In the genomic region with DNA sequence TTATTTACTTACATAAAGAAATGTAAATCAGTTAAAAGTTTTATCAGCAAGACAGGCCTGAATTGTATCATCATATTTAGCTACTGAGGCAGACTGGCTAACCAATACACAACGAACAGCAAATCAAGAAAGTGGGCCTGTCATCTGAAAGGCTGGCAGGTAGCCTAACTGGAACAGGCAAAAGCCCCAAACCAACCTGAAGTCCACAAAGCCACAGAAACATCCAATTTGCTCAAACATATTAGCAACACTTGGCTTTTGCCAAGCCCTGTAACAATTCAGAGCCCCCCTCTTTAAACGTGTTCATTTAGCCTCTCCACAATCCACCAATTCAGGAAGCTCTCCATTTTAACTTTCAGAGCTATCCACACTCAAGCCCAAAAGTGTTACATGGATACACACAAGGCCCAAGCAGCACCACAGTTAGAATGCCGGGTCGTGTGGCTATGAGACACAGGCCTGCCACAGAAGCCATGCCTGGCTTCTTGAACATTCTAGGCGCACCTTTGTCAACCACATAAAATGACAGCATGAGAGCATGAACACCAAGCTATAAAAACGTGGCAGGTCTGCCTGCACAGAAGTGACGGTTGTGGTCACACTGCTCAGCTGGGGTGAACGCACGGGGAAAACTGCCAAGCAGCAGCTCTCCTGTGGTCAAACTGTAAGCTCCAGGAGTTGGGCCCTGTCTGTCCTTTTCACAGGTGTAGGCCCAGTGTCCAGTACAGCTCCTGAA, we compare ENCODE assay signal across 9 cellular contexts. TPM values are rescaled to one million over a fixed set of nuclear protein-coding genes. Genes with fewer than 3 reads are reported as not detected.
DNase-seq lines count a peak whose midpoint lies in the region; ATAC-seq lines count a peak whose summit lies in the region.
"Had no signal": no experiment of that assay in that cellular context is flagged by ENCODE, and none has a peak within 500 bp of the region (broad histone marks: within the 10 kb centered on the region; RNA-seq: fewer than 3 reads in every experiment).

No MANE protein-coding gene starts in this region.

- peaks cover 62% of the 10 kb centered on the region for H3K4me1 Mint-ChIP-seq in activated CD4-positive, alpha-beta memory T cell treated with anti-CD3 and anti-CD28 coated beads, Interleukin-2, amount 10 ng/mL, durations not matched to agents 7 days and 5 days

- H3K9me3 Mint-ChIP-seq in activated CD4-positive, alpha-beta memory T cell treated with anti-CD3 and anti-CD28 coated beads, Interleukin-2, amount 10 ng/mL, durations not matched to agents 7 days and 5 days: no peaks in the 10 kb centered on the region

- CTCF ChIA-PET in activated CD4-positive, alpha-beta memory T cell treated with anti-CD3 and anti-CD28 coated beads, Interleukin-2, amount 10 ng/mL, durations not matched to agents 7 days and 5 days (lab: Charles Lee): interaction anchor here (0.8 to 17.2 kb wide), 8 partner anchors 9 to 102 kb away, joined by 3 to 423 read pairs (median 6); no protein-coding TSS in a partner anchor

- POLR2A ChIA-PET in activated CD4-positive, alpha-beta memory T cell treated with anti-CD3 and anti-CD28 coated beads, Interleukin-2, amount 10 ng/mL, durations not matched to agents 7 days and 5 days (lab: Charles Lee): interaction anchor here (0.8 to 10.6 kb wide), 11 partner anchors 9 to 38 kb away, joined by 3 to 151 read pairs (median 4); no protein-coding TSS in a partner anchor

- peaks cover 55% of the 10 kb centered on the region for H3K36me3 Mint-ChIP-seq in activated CD4-positive, alpha-beta memory T cell treated with anti-CD3 and anti-CD28 coated beads, Interleukin-2, amount 10 ng/mL, durations not matched to agents 7 days and 5 days (ENCODE audit: low read depth)

- DNase-seq in AML-193 (lab: John Stamatoyannopoulos, UW) (peak; percentile 51 to 66), iris pigment epithelial cell (ENCODE audit: low read depth) (peak; percentile 34), NCI-H69 (lab: John Stamatoyannopoulos, UW) (no peak), NCI-H524 treated with DMSO at 0.1 percent for 48 hours (lab: John Stamatoyannopoulos, UW) (no peak), ACHN (no peak)
- peak; percentile 68 for DNase-seq in activated CD4-positive, alpha-beta memory T cell treated with anti-CD3 and anti-CD28 coated beads, Interleukin-2, amount 10 ng/mL, durations not matched to agents 7 days and 5 days
- DNase-seq: caudate nucleus had no signal

- no peaks in the 10 kb centered on the region for H3K27me3 Mint-ChIP-seq in activated CD4-positive, alpha-beta memory T cell treated with anti-CD3 and anti-CD28 coated beads, Interleukin-2, amount 10 ng/mL, durations not matched to agents 7 days and 5 days

- H3K27ac Mint-ChIP-seq in activated CD4-positive, alpha-beta memory T cell treated with anti-CD3 and anti-CD28 coated beads, Interleukin-2, amount 10 ng/mL, durations not matched to agents 7 days and 5 days: peak overlapping the region; percentile 87

- in situ Hi-C loops in ACHN (cut with HindIII; ENCODE audit: low pct_ligation_motif_present, low pct_unique_long_range_greater_than_20kb, low sequenced_read_pairs): no loop called here

- H3K4me3 Mint-ChIP-seq in activated CD4-positive, alpha-beta memory T cell treated with anti-CD3 and anti-CD28 coated beads, Interleukin-2, amount 10 ng/mL, durations not matched to agents 7 days and 5 days: peak overlapping the region; percentile 27

- ATAC-seq in HG02642 (IDR thresholded peaks at IDR 0.05; ENCODE audit: poor library complexity, unreplicated experiment): peak; percentile 39
- no peak for ATAC-seq in HG03039 (IDR thresholded peaks at IDR 0.05; ENCODE audit: unreplicated experiment)

RNA-seq across cellular contexts. Expression of gene CD34, which starts 49.3 kb away (rescaled TPM):
- total RNA-seq in activated CD4-positive, alpha-beta memory T cell treated with anti-CD3 and anti-CD28 coated beads, Interleukin-2, amount 10 ng/mL, durations not matched to agents 7 days and 5 days: under 1 TPM; 0.03 to 0.05 TPM

Comparison
In these comparisons a context has a peak if more than half of its experiments do, and no peak if none do; other contexts are left out.
1. DNase-seq: peak in AML-193 (2 of 2), activated CD4-positive, alpha-beta memory T cell treated with anti-CD3 and anti-CD28 coated beads, Interleukin-2, amount 10 ng/mL, durations not matched to agents 7 days and 5 days (single experiment) and iris pigment epithelial cell (single experiment); none in NCI-H69 (single experiment), NCI-H524 treated with DMSO at 0.1 percent for 48 hours (single experiment) and ACHN (single experiment).